In genomic region chr22:49948116-49948515, GRCh38 we compare ENCODE assay signal across 20 cellular contexts. TPM values are rescaled to one million over a fixed set of nuclear protein-coding genes. Genes with fewer than 3 reads are reported as not detected.
A peak's percentile ranks its signal among the peaks of the same experiment; 100 is the strongest.
DNase-seq lines count a peak whose midpoint lies in the region; ATAC-seq and TF ChIP-seq lines count a peak whose summit lies in the region.
"Had no signal": no experiment of that assay in that cellular context is flagged by ENCODE, and none has a peak within 500 bp of the region (broad histone marks: within the 10 kb centered on the region; RNA-seq: fewer than 3 reads in every experiment).

No MANE protein-coding gene starts in this region.

- no peak overlapping the region for H3K27ac Mint-ChIP-seq in stimulated activated naive B cell treated with anti-CD40 and anti-IgM and Interleukin-4, amounts not matched to agents 10 μg/mL and 1 μg/mL and 100 μg/mL, for 72 hours
- H3K27ac Mint-ChIP-seq: activated CD4-positive, alpha-beta memory T cell treated with anti-CD3 and anti-CD28 coated beads for 36 hours; activated naive CD4-positive, alpha-beta T cell treated with anti-CD3 and anti-CD28 coated beads, Interleukin-2, amount 10 ng/mL, durations not matched to agents 7 days and 5 days; T-helper 1 cell treated with Interleukin-12 subunit alpha and Interleukin-12 subunit beta and Interleukin-4 antibody, amounts not matched to agents 30 μg/mL and 1 μg/mL, for 36 hours; WTC11 had no signal

- no peak for TF ChIP-seq EP300 in stomach (IDR thresholded peaks at IDR 0.05)

- no peaks in the 10 kb centered on the region for H3K9me3 ChIP-seq in breast epithelium
- no peaks in the 10 kb centered on the region for H3K9me3 ChIP-seq in lower lobe of right lung
- H3K9me3 ChIP-seq in stomach = no peaks in the 10 kb centered on the region
- H3K9me3 ChIP-seq: ovary, testis had no signal

- H3K27me3 ChIP-seq in breast epithelium (no peaks in the 10 kb centered on the region), lower lobe of right lung (ENCODE audit: low read depth) (no peaks in the 10 kb centered on the region), stomach (no peaks in the 10 kb centered on the region)
- H3K27me3 ChIP-seq: ovary, testis had no signal

- H3K9me3 Mint-ChIP-seq in stimulated activated naive B cell treated with anti-CD40 and anti-IgM and Interleukin-4, amounts not matched to agents 10 μg/mL and 1 μg/mL and 100 μg/mL, for 72 hours = no peaks in the 10 kb centered on the region
- H3K9me3 Mint-ChIP-seq: activated CD4-positive, alpha-beta memory T cell treated with anti-CD3 and anti-CD28 coated beads for 36 hours; T-helper 1 cell treated with Interleukin-12 subunit alpha and Interleukin-12 subunit beta and Interleukin-4 antibody, amounts not matched to agents 30 μg/mL and 1 μg/mL, for 36 hours; WTC11 had no signal

- peak; percentile 31 for DNase-seq in COLO668 (lab: John Stamatoyannopoulos, UW; ENCODE audit: unreplicated experiment)
- no peak for DNase-seq in breast epithelium (ENCODE audit: low spot score in 2 of 2)
- DNase-seq in lower lobe of right lung = no peak
- peak; percentile 72 for DNase-seq in stomach
- no peak for DNase-seq in head of caudate nucleus
- DNase-seq in stimulated activated naive B cell treated with anti-CD40 and anti-IgM and Interleukin-4, amounts not matched to agents 10 μg/mL and 1 μg/mL and 100 μg/mL, for 72 hours = no peak
- no peak for DNase-seq in T1000 (lab: John Stamatoyannopoulos, UW)
- DNase-seq: activated CD4-positive, alpha-beta memory T cell treated with anti-CD3 and anti-CD28 coated beads for 36 hours; activated naive CD4-positive, alpha-beta T cell treated with anti-CD3 and anti-CD28 coated beads, Interleukin-2, amount 10 ng/mL, durations not matched to agents 7 days and 5 days; activated T-cell treated with anti-CD3 and anti-CD28 coated beads, Interleukin-2, amount 50 U/mL, for 1 hour; aorta; foreskin fibroblast; NCI-H2029 treated with DMSO at 0.1 percent for 48 hours; NCI-H510A; ovary; testis had no signal

- H3K4me1 Mint-ChIP-seq in stimulated activated naive B cell treated with anti-CD40 and anti-IgM and Interleukin-4, amounts not matched to agents 10 μg/mL and 1 μg/mL and 100 μg/mL, for 72 hours = peaks cover 0 to 51% of the 10 kb centered on the region in 2 donors

- no peaks in the 10 kb centered on the region for H3K27me3 Mint-ChIP-seq in stimulated activated naive B cell treated with anti-CD40 and anti-IgM and Interleukin-4, amounts not matched to agents 10 μg/mL and 1 μg/mL and 100 μg/mL, for 72 hours
- H3K27me3 Mint-ChIP-seq: activated CD4-positive, alpha-beta memory T cell treated with anti-CD3 and anti-CD28 coated beads for 36 hours; activated naive CD4-positive, alpha-beta T cell treated with anti-CD3 and anti-CD28 coated beads, Interleukin-2, amount 10 ng/mL, durations not matched to agents 7 days and 5 days had no signal

- TF ChIP-seq POLR2A in breast epithelium (IDR thresholded peaks at IDR 0.05) (no peak), stomach (IDR thresholded peaks at IDR 0.05) (no peak)

- peaks cover 15 to 48% of the 10 kb centered on the region in 2 donors for H3K4me1 ChIP-seq in breast epithelium
- peaks cover 36% of the 10 kb centered on the region for H3K4me1 ChIP-seq in lower lobe of right lung
- H3K4me1 ChIP-seq in stomach = peaks cover 40 to 65% (median 51%) of the 10 kb centered on the region in 4 donors

- intact Hi-C loops in breast epithelium (cut with DNase I; ENCODE audit: low total_unique reads) = no loop called here
- intact Hi-C loops in lower lobe of right lung (cut with DNase I) = no loop called here
- intact Hi-C loops in stomach (cut with DNase I; ENCODE audit: low total_unique reads) = no loop called here
- intact Hi-C loops in head of caudate nucleus (cut with DNase I) = no loop called here

- 34 to 62% (median 39%) methylated on average over 4 to 13 of the region's 13 CpGs; no CpG with 5 or more reads in 1 of the 5 donors for WGBS in stomach, 5 donors

- no peaks in the 10 kb centered on the region for H3K36me3 ChIP-seq in breast epithelium
- no peaks in the 10 kb centered on the region for H3K36me3 ChIP-seq in lower lobe of right lung
- no peaks in the 10 kb centered on the region for H3K36me3 ChIP-seq in stomach
- H3K36me3 ChIP-seq: ovary had no signal

- ATAC-seq in lower lobe of right lung (peak; percentile 2 to 17), GM21529 (IDR thresholded peaks at IDR 0.05; ENCODE audit: unreplicated experiment) (no peak)
- ATAC-seq in stimulated activated naive B cell treated with anti-CD40 and anti-IgM and Interleukin-4, amounts not matched to agents 10 μg/mL and 1 μg/mL and 100 μg/mL, for 72 hours (replicated peaks) = no peak
- ATAC-seq: K562, WTC11 had no signal

- no peak overlapping the region for H3K4me3 Mint-ChIP-seq in stimulated activated naive B cell treated with anti-CD40 and anti-IgM and Interleukin-4, amounts not matched to agents 10 μg/mL and 1 μg/mL and 100 μg/mL, for 72 hours
- H3K4me3 Mint-ChIP-seq: activated CD4-positive, alpha-beta memory T cell treated with anti-CD3 and anti-CD28 coated beads for 36 hours; activated naive CD4-positive, alpha-beta T cell treated with anti-CD3 and anti-CD28 coated beads, Interleukin-2, amount 10 ng/mL, durations not matched to agents 7 days and 5 days; T-helper 1 cell treated with Interleukin-12 subunit alpha and Interleukin-12 subunit beta and Interleukin-4 antibody, amounts not matched to agents 30 μg/mL and 1 μg/mL, for 36 hours; WTC11 had no signal

- no peaks in the 10 kb centered on the region for H3K36me3 Mint-ChIP-seq in stimulated activated naive B cell treated with anti-CD40 and anti-IgM and Interleukin-4, amounts not matched to agents 10 μg/mL and 1 μg/mL and 100 μg/mL, for 72 hours
- H3K36me3 Mint-ChIP-seq: activated CD4-positive, alpha-beta memory T cell treated with anti-CD3 and anti-CD28 coated beads for 36 hours; WTC11 had no signal

- H3K4me3 ChIP-seq in breast epithelium (peak overlapping the region in 2 of 3 donors; percentile 51 to 66), lower lobe of right lung (peak overlapping the region; percentile 53), stomach (peak overlapping the region; percentile 9 to 52 (median 40))
- H3K4me3 ChIP-seq: K562, ovary, testis had no signal

- TF ChIP-seq CTCF in breast epithelium (IDR thresholded peaks at IDR 0.05) (no peak), lower lobe of right lung (IDR thresholded peaks at IDR 0.05) (no peak), stomach (IDR thresholded peaks at IDR 0.05) (no peak)

- H3K27ac ChIP-seq in breast epithelium (peak overlapping the region; percentile 99), lower lobe of right lung (peak overlapping the region; percentile 94), stomach (peak overlapping the region; percentile 94 to 98 (median 98))
- H3K27ac ChIP-seq: ovary, testis had no signal

RNA-seq across cellular contexts. Expression of gene PIM3, which starts 12.5 kb away (rescaled TPM):
- 10 to 100 TPM; 63.0 to 92.1 (median 87.1) TPM for total RNA-seq in breast epithelium
- total RNA-seq in lower lobe of right lung = 94.7 TPM
- total RNA-seq in stomach = 100 to 1,000 TPM in 3 of 5 donors, 10 to 100 TPM in 2; 51.9 to 802 (median 298) TPM
- 10 to 100 TPM; 75.6 to 87.6 (median 81.6) TPM for polyA plus RNA-seq in stomach

RNA-seq across cellular contexts. Expression of gene CRELD2, which starts 29.7 kb away (rescaled TPM):
- total RNA-seq in breast epithelium (10 to 100 TPM; 20.6 to 59.3 (median 39.5) TPM), lower lobe of right lung (42.7 TPM), stomach (10 to 100 TPM; 35.4 to 83.0 (median 81.1) TPM)
- 10 to 100 TPM; 19.4 to 30.4 (median 29.0) TPM for polyA plus RNA-seq in stomach

RNA-seq across cellular contexts. Expression of gene ALG12, which starts 29.9 kb away (rescaled TPM):
- total RNA-seq in breast epithelium (10 to 100 TPM; 16.6 to 22.4 (median 19.7) TPM), lower lobe of right lung (25.9 TPM), stomach (10 to 100 TPM in 2 of 5 donors, 1 to 10 TPM in 3; 2.3 to 30.7 (median 9.4) TPM)
- 1 to 10 TPM; 3.8 to 9.2 (median 8.8) TPM for polyA plus RNA-seq in stomach

Comparison
In these comparisons a context has a peak if more than half of its experiments do, and no peak if none do; other contexts are left out.
1. DNase-seq: peak in COLO668 (single experiment) and stomach (single experiment); none in breast epithelium (0 of 2), lower lobe of right lung (single experiment), head of caudate nucleus (0 of 42), stimulated activated naive B cell treated with anti-CD40 and anti-IgM and Interleukin-4, amounts not matched to agents 10 μg/mL and 1 μg/mL and 100 μg/mL, for 72 hours (single experiment) and T1000 (single experiment).
2. ATAC-seq: peak in lower lobe of right lung (2 of 2); none in stimulated activated naive B cell treated with anti-CD40 and anti-IgM and Interleukin-4, amounts not matched to agents 10 μg/mL and 1 μg/mL and 100 μg/mL, for 72 hours (0 of 2) and GM21529 (single experiment).
3. Peak in every context shown above with its lines, with median percentiles within 50 percentile points of each other: H3K27ac ChIP-seq and H3K4me3 ChIP-seq.